9 cellular contexts compared by ENCODE assay signal in the genomic region with DNA sequence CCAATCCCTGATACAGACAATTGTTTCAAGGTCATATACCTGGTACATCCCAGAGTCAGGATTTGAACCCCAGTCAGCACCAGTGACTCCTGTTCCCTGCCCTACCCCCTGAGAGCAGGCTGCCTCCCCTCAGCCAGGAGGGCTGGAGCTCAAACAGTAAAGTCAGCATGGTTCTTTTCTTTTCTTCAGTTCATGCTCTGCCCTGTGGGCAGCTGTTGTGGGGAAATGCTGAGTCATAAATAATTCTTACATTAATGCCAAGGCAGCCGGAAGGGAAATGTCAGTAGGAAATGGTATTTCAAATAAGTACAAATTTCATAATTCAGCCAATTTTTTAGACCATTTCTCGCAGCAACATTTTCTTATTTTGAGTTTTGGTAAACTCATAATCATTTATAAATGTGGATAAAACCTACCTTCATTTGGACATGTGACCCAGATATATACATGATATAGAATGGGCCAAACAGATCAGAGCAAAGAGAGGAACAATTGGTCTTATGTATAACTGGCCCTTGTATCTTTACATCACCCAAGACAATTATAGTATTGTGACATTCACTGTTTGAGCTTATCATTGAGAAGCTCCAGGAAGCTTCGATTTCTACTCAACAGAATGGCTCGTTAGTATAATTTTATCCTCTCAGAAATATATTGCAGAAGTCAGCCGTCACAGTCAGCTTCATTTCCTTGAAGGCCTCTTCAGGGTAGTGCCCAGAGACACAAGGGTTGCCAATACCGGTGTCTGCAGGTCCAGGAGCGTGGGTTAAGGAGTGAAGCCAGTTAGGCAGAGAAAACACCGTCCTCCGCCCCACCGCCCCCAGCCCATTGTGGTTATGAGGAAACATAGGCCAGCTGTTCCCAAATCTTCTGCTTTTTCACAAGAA. TPM values are rescaled to one million over a fixed set of nuclear protein-coding genes. Genes with fewer than 3 reads are reported as not detected.
A peak's percentile ranks its signal among the peaks of the same experiment; 100 is the strongest.
DNase-seq lines count a peak whose midpoint lies in the region; ATAC-seq and TF ChIP-seq lines count a peak whose summit lies in the region.
"Had no signal": no experiment of that assay in that cellular context is flagged by ENCODE, and none has a peak within 500 bp of the region (broad histone marks: within the 10 kb centered on the region; RNA-seq: fewer than 3 reads in every experiment).

No MANE protein-coding gene starts in this region.

- CTCF ChIA-PET in activated CD8-positive, alpha-beta memory T cell treated with anti-CD3 and anti-CD28 coated beads, Interleukin-2, amount 10 ng/mL, durations not matched to agents 7 days and 5 days (lab: Charles Lee): interaction anchor here (1.0 kb wide), 1 partner anchor 10 kb away, joined by 3 read pairs; no protein-coding TSS in a partner anchor

- H3K4me1 Mint-ChIP-seq in activated CD8-positive, alpha-beta memory T cell treated with anti-CD3 and anti-CD28 coated beads, Interleukin-2, amount 10 ng/mL, durations not matched to agents 7 days and 5 days: peaks cover 34% of the 10 kb centered on the region
- peaks cover 19 to 28% (median 26%) of the 10 kb centered on the region in 3 donors for H3K4me1 Mint-ChIP-seq in IgD-negative memory B cell

- peaks cover 11 to 20% of the 10 kb centered on the region in 2 donors for H3K4me1 ChIP-seq in adrenal gland (replicated peaks in 1 of 2)

- H3K27ac ChIP-seq in adrenal gland (peak overlapping the region in 4 of 5 donors; percentile 7 to 81 (median 48)), layer of hippocampus (ENCODE audit: low read depth, low read length) (peak overlapping the region; percentile 35)

- H3K36me3 Mint-ChIP-seq in activated CD8-positive, alpha-beta memory T cell treated with anti-CD3 and anti-CD28 coated beads, Interleukin-2, amount 10 ng/mL, durations not matched to agents 7 days and 5 days: no peaks in the 10 kb centered on the region
- H3K36me3 Mint-ChIP-seq in IgD-negative memory B cell: no peaks in the 10 kb centered on the region

- DNase-seq in activated CD8-positive, alpha-beta memory T cell treated with anti-CD3 and anti-CD28 coated beads, Interleukin-2, amount 10 ng/mL, durations not matched to agents 7 days and 5 days: no peak
- no peak for DNase-seq in activated CD8-positive, alpha-beta memory T cell treated with anti-CD3 and anti-CD28 coated beads, Interleukin-2, amount 50 U/mL, for 4 hours
- peak; percentile 36 to 69 (median 53) for DNase-seq in adrenal gland
- no peak for DNase-seq in GM19240 (ENCODE audit: insufficient read length, low spot score)
- DNase-seq in cerebellum (ENCODE audit: low spot score): no peak
- DNase-seq in NCI-H345 treated with DMSO at 0.1 percent for 48 hours (lab: John Stamatoyannopoulos, UW; ENCODE audit: unreplicated experiment): no peak

- no peak overlapping the region for H3K4me3 Mint-ChIP-seq in activated CD8-positive, alpha-beta memory T cell treated with anti-CD3 and anti-CD28 coated beads, Interleukin-2, amount 10 ng/mL, durations not matched to agents 7 days and 5 days
- H3K4me3 Mint-ChIP-seq in IgD-negative memory B cell: peak overlapping the region in 1 of 4 donors; percentile 56

- TF ChIP-seq POLR2A in adrenal gland (IDR thresholded peaks at IDR 0.05): no peak

- ATAC-seq in activated CD8-positive, alpha-beta memory T cell treated with anti-CD3 and anti-CD28 coated beads, Interleukin-2, amount 10 ng/mL, durations not matched to agents 7 days and 5 days: peak; percentile 70

- peak overlapping the region; percentile 40 for H3K27ac Mint-ChIP-seq in activated CD8-positive, alpha-beta memory T cell treated with anti-CD3 and anti-CD28 coated beads, Interleukin-2, amount 10 ng/mL, durations not matched to agents 7 days and 5 days
- H3K27ac Mint-ChIP-seq in IgD-negative memory B cell: peak overlapping the region in 2 of 3 donors; percentile 64 to 76

- H3K36me3 ChIP-seq in adrenal gland (replicated peaks in 1 of 2): no peaks in the 10 kb centered on the region

- no peaks in the 10 kb centered on the region for H3K27me3 ChIP-seq in adrenal gland
- no peaks in the 10 kb centered on the region for H3K27me3 ChIP-seq in layer of hippocampus (ENCODE audit: control insufficient read depth, insufficient read depth, low read length)

- H3K9me3 Mint-ChIP-seq in activated CD8-positive, alpha-beta memory T cell treated with anti-CD3 and anti-CD28 coated beads, Interleukin-2, amount 10 ng/mL, durations not matched to agents 7 days and 5 days (ENCODE audit: low read depth): no peaks in the 10 kb centered on the region
- H3K9me3 Mint-ChIP-seq in IgD-negative memory B cell: no peaks in the 10 kb centered on the region

- no peak overlapping the region for H3K4me3 ChIP-seq in adrenal gland

- no peak for TF ChIP-seq CTCF in adrenal gland (IDR thresholded peaks at IDR 0.05)

- no peaks in the 10 kb centered on the region for H3K9me3 ChIP-seq in adrenal gland (replicated peaks in 1 of 3)

- no peaks in the 10 kb centered on the region for H3K27me3 Mint-ChIP-seq in activated CD8-positive, alpha-beta memory T cell treated with anti-CD3 and anti-CD28 coated beads, Interleukin-2, amount 10 ng/mL, durations not matched to agents 7 days and 5 days
- H3K27me3 Mint-ChIP-seq in IgD-negative memory B cell: no peaks in the 10 kb centered on the region

- intact Hi-C loops in adrenal gland (cut with DNase I): no loop called here

- WGBS in adrenal gland, 4 donors: 62 to 71% (median 66%) methylated on average over 10 of the region's 10 CpGs

RNA-seq across cellular contexts. Expression of a gene that starts 28.0 kb away (rescaled TPM):
- total RNA-seq in activated CD8-positive, alpha-beta memory T cell treated with anti-CD3 and anti-CD28 coated beads, Interleukin-2, amount 10 ng/mL, durations not matched to agents 7 days and 5 days: not detected
- polyA plus RNA-seq in IgD-negative memory B cell (not detected), adrenal gland (not detected)
- total RNA-seq in adrenal gland (not detected), cerebellum (not detected)
- total RNA-seq: activated CD8-positive, alpha-beta memory T cell treated with anti-CD3 and anti-CD28 coated beads for 36 hours had no signal

RNA-seq across cellular contexts. Expression of a gene that starts 36.7 kb away (rescaled TPM):
- not detected for total RNA-seq in activated CD8-positive, alpha-beta memory T cell treated with anti-CD3 and anti-CD28 coated beads, Interleukin-2, amount 10 ng/mL, durations not matched to agents 7 days and 5 days
- polyA plus RNA-seq in IgD-negative memory B cell: not detected
- under 1 TPM in 1 of 8 donors, not detected in 7; 0.14 TPM for total RNA-seq in adrenal gland
- polyA plus RNA-seq in adrenal gland: not detected
- total RNA-seq in cerebellum: not detected
- total RNA-seq: activated CD8-positive, alpha-beta memory T cell treated with anti-CD3 and anti-CD28 coated beads for 36 hours had no signal

RNA-seq across cellular contexts. Expression of a gene that starts 56.2 kb away (rescaled TPM):
- 10 to 100 TPM; 56.4 to 94.9 TPM for total RNA-seq in activated CD8-positive, alpha-beta memory T cell treated with anti-CD3 and anti-CD28 coated beads, Interleukin-2, amount 10 ng/mL, durations not matched to agents 7 days and 5 days
- polyA plus RNA-seq in IgD-negative memory B cell: 10.1 TPM
- 100 to 1,000 TPM in 2 of 8 donors, 10 to 100 TPM in 6; 40.1 to 117 (median 79.3) TPM for total RNA-seq in adrenal gland
- polyA plus RNA-seq in adrenal gland: 100 to 1,000 TPM in 1 of 3 donors, 10 to 100 TPM in 2; 13.5 to 108 (median 19.7) TPM
- 59.7 TPM for total RNA-seq in cerebellum

Comparison
In these comparisons a context has a peak if more than half of its experiments do, and no peak if none do; other contexts are left out.
1. DNase-seq: peak in adrenal gland (7 of 7); none in activated CD8-positive, alpha-beta memory T cell treated with anti-CD3 and anti-CD28 coated beads, Interleukin-2, amount 10 ng/mL, durations not matched to agents 7 days and 5 days (single experiment), activated CD8-positive, alpha-beta memory T cell treated with anti-CD3 and anti-CD28 coated beads, Interleukin-2, amount 50 U/mL, for 4 hours (single experiment), GM19240 (single experiment), cerebellum (single experiment) and NCI-H345 treated with DMSO at 0.1 percent for 48 hours (single experiment).